Comparison of ENCODE assay signal across 1 cellular context in the genomic region with DNA sequence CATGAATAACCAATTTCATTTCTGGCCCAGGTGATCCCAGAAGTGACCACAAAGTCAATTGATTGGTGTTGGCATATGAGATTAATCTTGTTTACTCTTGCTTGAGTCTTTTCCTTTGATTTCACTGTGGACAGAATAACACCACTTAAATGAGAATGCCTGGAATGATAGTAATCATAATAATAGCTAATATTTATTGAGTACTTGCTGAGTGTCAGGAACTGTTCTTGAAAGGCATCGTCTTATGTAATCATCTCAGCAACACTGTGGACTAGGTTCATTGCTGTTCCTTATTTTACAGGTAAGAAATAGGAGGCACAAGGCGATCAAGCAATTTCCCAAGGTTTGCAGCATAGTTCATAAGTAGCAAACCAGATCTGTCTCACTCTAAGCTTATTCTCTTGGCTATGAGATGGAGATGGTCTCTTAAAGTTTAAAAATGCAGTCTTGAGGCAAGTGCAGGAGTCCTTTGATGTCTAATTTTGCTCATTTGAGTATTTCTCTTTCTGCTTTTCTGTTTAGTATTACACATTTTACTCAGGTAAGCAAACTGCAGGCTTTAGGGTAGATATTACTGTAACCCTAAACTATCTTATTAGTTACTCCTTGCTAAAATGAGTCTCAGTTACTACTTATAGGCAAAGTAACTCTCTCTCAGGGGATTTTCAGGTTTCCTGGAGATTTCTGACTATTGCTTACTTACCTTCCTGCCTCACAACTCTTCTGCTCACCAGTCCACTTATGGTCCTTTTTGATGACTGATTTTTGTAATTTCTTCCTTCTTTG.
TF ChIP-seq lines count a peak whose summit lies in the region.

No MANE protein-coding gene starts in this region.

TF ChIP-seq in HepG2, 621 proteins besides CTCF, POLR2A, EP300 and RAD21 (continued from another document and continues in another):
- TF ChIP-seq, protein P1, sequence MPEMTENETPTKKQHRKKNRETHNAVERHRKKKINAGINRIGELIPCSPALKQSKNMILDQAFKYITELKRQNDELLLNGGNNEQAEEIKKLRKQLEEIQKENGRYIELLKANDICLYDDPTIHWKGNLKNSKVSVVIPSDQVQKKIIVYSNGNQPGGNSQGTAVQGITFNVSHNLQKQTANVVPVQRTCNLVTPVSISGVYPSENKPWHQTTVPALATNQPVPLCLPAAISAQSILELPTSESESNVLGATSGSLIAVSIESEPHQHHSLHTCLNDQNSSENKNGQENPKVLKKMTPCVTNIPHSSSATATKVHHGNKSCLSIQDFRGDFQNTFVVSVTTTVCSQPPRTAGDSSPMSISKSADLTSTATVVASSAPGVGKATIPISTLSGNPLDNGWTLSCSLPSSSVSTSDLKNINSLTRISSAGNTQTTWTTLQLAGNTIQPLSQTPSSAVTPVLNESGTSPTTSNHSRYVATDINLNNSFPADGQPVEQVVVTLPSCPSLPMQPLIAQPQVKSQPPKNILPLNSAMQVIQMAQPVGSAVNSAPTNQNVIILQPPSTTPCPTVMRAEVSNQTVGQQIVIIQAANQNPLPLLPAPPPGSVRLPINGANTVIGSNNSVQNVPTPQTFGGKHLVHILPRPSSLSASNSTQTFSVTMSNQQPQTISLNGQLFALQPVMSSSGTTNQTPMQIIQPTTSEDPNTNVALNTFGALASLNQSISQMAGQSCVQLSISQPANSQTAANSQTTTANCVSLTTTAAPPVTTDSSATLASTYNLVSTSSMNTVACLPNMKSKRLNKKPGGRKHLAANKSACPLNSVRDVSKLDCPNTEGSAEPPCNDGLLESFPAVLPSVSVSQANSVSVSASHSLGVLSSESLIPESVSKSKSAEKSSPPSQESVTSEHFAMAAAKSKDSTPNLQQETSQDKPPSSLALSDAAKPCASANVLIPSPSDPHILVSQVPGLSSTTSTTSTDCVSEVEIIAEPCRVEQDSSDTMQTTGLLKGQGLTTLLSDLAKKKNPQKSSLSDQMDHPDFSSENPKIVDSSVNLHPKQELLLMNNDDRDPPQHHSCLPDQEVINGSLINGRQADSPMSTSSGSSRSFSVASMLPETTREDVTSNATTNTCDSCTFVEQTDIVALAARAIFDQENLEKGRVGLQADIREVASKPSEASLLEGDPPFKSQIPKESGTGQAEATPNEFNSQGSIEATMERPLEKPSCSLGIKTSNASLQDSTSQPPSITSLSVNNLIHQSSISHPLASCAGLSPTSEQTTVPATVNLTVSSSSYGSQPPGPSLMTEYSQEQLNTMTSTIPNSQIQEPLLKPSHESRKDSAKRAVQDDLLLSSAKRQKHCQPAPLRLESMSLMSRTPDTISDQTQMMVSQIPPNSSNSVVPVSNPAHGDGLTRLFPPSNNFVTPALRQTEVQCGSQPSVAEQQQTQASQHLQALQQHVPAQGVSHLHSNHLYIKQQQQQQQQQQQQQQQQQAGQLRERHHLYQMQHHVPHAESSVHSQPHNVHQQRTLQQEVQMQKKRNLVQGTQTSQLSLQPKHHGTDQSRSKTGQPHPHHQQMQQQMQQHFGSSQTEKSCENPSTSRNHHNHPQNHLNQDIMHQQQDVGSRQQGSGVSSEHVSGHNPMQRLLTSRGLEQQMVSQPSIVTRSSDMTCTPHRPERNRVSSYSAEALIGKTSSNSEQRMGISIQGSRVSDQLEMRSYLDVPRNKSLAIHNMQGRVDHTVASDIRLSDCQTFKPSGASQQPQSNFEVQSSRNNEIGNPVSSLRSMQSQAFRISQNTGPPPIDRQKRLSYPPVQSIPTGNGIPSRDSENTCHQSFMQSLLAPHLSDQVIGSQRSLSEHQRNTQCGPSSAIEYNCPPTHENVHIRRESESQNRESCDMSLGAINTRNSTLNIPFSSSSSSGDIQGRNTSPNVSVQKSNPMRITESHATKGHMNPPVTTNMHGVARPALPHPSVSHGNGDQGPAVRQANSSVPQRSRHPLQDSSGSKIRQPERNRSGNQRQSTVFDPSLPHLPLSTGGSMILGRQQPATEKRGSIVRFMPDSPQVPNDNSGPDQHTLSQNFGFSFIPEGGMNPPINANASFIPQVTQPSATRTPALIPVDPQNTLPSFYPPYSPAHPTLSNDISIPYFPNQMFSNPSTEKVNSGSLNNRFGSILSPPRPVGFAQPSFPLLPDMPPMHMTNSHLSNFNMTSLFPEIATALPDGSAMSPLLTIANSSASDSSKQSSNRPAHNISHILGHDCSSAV (CRISPR knock-in tag; IDR thresholded peaks at IDR 0.05; ENCODE audit: borderline replicate concordance) = no peak
- TF ChIP-seq ZNF83 (CRISPR knock-in tag; IDR thresholded peaks at IDR 0.05; ENCODE audit: borderline replicate concordance) (no peak), RAD51 (IDR thresholded peaks at IDR 0.05; ENCODE audit: borderline replicate concordance) (no peak), GABPA (IDR thresholded peaks at IDR 0.05; ENCODE audit: low read depth, low read length) (no peak), GABPA (CRISPR knock-in tag; IDR thresholded peaks at IDR 0.05; ENCODE audit: low read depth) (peak; percentile 47; the same call in 1 of the 2 replicates), MTF2 (CRISPR knock-in tag; IDR thresholded peaks at IDR 0.05; ENCODE audit: borderline replicate concordance) (no peak), ZNF260 (CRISPR knock-in tag; IDR thresholded peaks at IDR 0.05; ENCODE audit: borderline replicate concordance, low read depth) (no peak), ZNF329 (CRISPR knock-in tag; IDR thresholded peaks at IDR 0.05; ENCODE audit: low read depth) (no peak), SRY (CRISPR knock-in tag; IDR thresholded peaks at IDR 0.05) (no peak), NFKB2 (CRISPR knock-in tag; IDR thresholded peaks at IDR 0.05; ENCODE audit: borderline replicate concordance) (no peak), ZFP1 (CRISPR knock-in tag; IDR thresholded peaks at IDR 0.05) (peak; percentile 78; the same call in 1 of the 2 replicates), ATF7 (IDR thresholded peaks at IDR 0.05) (no peak), ATF7 (CRISPR knock-in tag; IDR thresholded peaks at IDR 0.05) (no peak), KLF15 (CRISPR knock-in tag; IDR thresholded peaks at IDR 0.05; ENCODE audit: borderline replicate concordance) (no peak), SMARCE1 (IDR thresholded peaks at IDR 0.05; ENCODE audit: borderline replicate concordance) (peak; percentile 80; the same call in 1 of the 2 replicates), ZNF205 (CRISPR knock-in tag; IDR thresholded peaks at IDR 0.05) (no peak), PCBP2 (optimal IDR thresholded peaks at IDR 0.05; ENCODE audit: low read depth, low read length, poor library complexity, severe bottlenecking) (no peak), KMT2B (CRISPR knock-in tag; IDR thresholded peaks at IDR 0.05) (0 out of 2 replicates have a peak, but pooled peaks have one; percentile 40), FOXM1 (CRISPR knock-in tag; IDR thresholded peaks at IDR 0.05) (no peak), ZSCAN25 (CRISPR knock-in tag; IDR thresholded peaks at IDR 0.05) (no peak), PHF8 (CRISPR knock-in tag; IDR thresholded peaks at IDR 0.05) (no peak; the same call in 1 of the 2 replicates), PHF5A (CRISPR knock-in tag; IDR thresholded peaks at IDR 0.05; ENCODE audit: low read depth, unreplicated experiment) (peak; percentile 42), ZIK1 (CRISPR knock-in tag; IDR thresholded peaks at IDR 0.05; ENCODE audit: borderline replicate concordance, low read depth) (no peak), HIVEP1 (CRISPR knock-in tag; IDR thresholded peaks at IDR 0.05) (no peak), FOXP1 (IDR thresholded peaks at IDR 0.05) (0 out of 2 replicates have a peak, but pooled peaks have one; percentile 35), FOXP1 (CRISPR knock-in tag; IDR thresholded peaks at IDR 0.05) (peak; percentile 96), YEATS2 (CRISPR knock-in tag; IDR thresholded peaks at IDR 0.05; ENCODE audit: borderline replicate concordance) (no peak)
- TF ChIP-seq, protein P2, sequence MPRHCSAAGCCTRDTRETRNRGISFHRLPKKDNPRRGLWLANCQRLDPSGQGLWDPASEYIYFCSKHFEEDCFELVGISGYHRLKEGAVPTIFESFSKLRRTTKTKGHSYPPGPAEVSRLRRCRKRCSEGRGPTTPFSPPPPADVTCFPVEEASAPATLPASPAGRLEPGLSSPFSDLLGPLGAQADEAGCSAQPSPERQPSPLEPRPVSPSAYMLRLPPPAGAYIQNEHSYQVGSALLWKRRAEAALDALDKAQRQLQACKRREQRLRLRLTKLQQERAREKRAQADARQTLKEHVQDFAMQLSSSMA (CRISPR knock-in tag; IDR thresholded peaks at IDR 0.05) = no peak
- TF ChIP-seq, protein P3, sequence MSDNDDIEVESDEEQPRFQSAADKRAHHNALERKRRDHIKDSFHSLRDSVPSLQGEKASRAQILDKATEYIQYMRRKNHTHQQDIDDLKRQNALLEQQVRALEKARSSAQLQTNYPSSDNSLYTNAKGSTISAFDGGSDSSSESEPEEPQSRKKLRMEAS (IDR thresholded peaks at IDR 0.05) = no peak; the same call in 1 of the 2 replicates
- TF ChIP-seq, protein P4, sequence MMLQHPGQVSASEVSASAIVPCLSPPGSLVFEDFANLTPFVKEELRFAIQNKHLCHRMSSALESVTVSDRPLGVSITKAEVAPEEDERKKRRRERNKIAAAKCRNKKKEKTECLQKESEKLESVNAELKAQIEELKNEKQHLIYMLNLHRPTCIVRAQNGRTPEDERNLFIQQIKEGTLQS (CRISPR knock-in tag; IDR thresholded peaks at IDR 0.05) = 0 out of 2 replicates have a peak, but pooled peaks have one; percentile 33
- TF ChIP-seq, protein P5, sequence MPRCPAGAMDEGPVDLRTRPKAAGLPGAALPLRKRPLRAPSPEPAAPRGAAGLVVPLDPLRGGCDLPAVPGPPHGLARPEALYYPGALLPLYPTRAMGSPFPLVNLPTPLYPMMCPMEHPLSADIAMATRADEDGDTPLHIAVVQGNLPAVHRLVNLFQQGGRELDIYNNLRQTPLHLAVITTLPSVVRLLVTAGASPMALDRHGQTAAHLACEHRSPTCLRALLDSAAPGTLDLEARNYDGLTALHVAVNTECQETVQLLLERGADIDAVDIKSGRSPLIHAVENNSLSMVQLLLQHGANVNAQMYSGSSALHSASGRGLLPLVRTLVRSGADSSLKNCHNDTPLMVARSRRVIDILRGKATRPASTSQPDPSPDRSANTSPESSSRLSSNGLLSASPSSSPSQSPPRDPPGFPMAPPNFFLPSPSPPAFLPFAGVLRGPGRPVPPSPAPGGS (CRISPR knock-in tag; IDR thresholded peaks at IDR 0.05) = no peak
- TF ChIP-seq, protein P6, sequence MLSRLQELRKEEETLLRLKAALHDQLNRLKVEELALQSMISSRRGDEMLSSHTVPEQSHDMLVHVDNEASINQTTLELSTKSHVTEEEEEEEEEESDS (CRISPR knock-in tag; IDR thresholded peaks at IDR 0.05; ENCODE audit: borderline replicate concordance) = 0 out of 2 replicates have a peak, but pooled peaks have one; percentile 35
- TF ChIP-seq, protein P7, sequence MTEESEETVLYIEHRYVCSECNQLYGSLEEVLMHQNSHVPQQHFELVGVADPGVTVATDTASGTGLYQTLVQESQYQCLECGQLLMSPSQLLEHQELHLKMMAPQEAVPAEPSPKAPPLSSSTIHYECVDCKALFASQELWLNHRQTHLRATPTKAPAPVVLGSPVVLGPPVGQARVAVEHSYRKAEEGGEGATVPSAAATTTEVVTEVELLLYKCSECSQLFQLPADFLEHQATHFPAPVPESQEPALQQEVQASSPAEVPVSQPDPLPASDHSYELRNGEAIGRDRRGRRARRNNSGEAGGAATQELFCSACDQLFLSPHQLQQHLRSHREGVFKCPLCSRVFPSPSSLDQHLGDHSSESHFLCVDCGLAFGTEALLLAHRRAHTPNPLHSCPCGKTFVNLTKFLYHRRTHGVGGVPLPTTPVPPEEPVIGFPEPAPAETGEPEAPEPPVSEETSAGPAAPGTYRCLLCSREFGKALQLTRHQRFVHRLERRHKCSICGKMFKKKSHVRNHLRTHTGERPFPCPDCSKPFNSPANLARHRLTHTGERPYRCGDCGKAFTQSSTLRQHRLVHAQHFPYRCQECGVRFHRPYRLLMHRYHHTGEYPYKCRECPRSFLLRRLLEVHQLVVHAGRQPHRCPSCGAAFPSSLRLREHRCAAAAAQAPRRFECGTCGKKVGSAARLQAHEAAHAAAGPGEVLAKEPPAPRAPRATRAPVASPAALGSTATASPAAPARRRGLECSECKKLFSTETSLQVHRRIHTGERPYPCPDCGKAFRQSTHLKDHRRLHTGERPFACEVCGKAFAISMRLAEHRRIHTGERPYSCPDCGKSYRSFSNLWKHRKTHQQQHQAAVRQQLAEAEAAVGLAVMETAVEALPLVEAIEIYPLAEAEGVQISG (CRISPR knock-in tag; IDR thresholded peaks at IDR 0.05) = no peak
- TF ChIP-seq, protein P8, sequence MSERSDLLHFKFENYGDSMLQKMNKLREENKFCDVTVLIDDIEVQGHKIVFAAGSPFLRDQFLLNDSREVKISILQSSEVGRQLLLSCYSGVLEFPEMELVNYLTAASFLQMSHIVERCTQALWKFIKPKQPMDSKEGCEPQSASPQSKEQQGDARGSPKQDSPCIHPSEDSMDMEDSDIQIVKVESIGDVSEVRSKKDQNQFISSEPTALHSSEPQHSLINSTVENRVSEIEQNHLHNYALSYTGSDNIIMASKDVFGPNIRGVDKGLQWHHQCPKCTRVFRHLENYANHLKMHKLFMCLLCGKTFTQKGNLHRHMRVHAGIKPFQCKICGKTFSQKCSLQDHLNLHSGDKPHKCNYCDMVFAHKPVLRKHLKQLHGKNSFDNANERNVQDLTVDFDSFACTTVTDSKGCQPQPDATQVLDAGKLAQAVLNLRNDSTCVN (CRISPR knock-in tag; IDR thresholded peaks at IDR 0.05; ENCODE audit: borderline replicate concordance) = no peak
- TF ChIP-seq, protein P9, sequence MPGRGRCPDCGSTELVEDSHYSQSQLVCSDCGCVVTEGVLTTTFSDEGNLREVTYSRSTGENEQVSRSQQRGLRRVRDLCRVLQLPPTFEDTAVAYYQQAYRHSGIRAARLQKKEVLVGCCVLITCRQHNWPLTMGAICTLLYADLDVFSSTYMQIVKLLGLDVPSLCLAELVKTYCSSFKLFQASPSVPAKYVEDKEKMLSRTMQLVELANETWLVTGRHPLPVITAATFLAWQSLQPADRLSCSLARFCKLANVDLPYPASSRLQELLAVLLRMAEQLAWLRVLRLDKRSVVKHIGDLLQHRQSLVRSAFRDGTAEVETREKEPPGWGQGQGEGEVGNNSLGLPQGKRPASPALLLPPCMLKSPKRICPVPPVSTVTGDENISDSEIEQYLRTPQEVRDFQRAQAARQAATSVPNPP (CRISPR knock-in tag; IDR thresholded peaks at IDR 0.05) = no peak; the same call in 1 of the 2 replicates
- TF ChIP-seq, protein P10, sequence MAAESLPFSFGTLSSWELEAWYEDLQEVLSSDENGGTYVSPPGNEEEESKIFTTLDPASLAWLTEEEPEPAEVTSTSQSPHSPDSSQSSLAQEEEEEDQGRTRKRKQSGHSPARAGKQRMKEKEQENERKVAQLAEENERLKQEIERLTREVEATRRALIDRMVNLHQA (CRISPR knock-in tag; IDR thresholded peaks at IDR 0.05) = no peak
- TF ChIP-seq, protein P11, sequence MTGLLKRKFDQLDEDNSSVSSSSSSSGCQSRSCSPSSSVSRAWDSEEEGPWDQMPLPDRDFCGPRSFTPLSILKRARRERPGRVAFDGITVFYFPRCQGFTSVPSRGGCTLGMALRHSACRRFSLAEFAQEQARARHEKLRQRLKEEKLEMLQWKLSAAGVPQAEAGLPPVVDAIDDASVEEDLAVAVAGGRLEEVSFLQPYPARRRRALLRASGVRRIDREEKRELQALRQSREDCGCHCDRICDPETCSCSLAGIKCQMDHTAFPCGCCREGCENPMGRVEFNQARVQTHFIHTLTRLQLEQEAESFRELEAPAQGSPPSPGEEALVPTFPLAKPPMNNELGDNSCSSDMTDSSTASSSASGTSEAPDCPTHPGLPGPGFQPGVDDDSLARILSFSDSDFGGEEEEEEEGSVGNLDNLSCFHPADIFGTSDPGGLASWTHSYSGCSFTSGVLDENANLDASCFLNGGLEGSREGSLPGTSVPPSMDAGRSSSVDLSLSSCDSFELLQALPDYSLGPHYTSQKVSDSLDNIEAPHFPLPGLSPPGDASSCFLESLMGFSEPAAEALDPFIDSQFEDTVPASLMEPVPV (CRISPR knock-in tag; IDR thresholded peaks at IDR 0.05) = no peak
